ENCODE assay signal across 12 cellular contexts in genomic region chr9:76219555-76220151, GRCh38.
DNase-seq lines count a peak whose midpoint lies in the region; ATAC-seq and TF ChIP-seq lines count a peak whose summit lies in the region.
"Had no signal": no experiment of that assay in that cellular context is flagged by ENCODE, and none has a peak within 500 bp of the region (broad histone marks: within the 10 kb centered on the region; RNA-seq: fewer than 3 reads in every experiment).

No MANE protein-coding gene starts in this region.

- H3K27me3 ChIP-seq in BJ (ENCODE audit: control insufficient read depth, insufficient read depth, low read length) = no peaks in the 10 kb centered on the region

- POLR2A ChIA-PET in BJ (lab: Charles Lee) = interaction anchor here (0.8 kb wide), 1 partner anchor 215 kb away, joined by 7 read pairs; no protein-coding TSS in a partner anchor

- H3K9me3 Mint-ChIP-seq in stimulated activated naive B cell treated with anti-CD40 and anti-IgM and Interleukin-4, amounts not matched to agents 10 μg/mL and 1 μg/mL and 100 μg/mL, for 72 hours = no peaks in the 10 kb centered on the region
- H3K9me3 Mint-ChIP-seq: stimulated activated naive CD8-positive, alpha-beta T cell treated with anti-CD3 and anti-CD28 coated beads, Interleukin-15, amount 100 ng/mL, for 72 hours had no signal

- no peak for ATAC-seq in stimulated activated naive B cell treated with anti-CD40 and anti-IgM and Interleukin-4, amounts not matched to agents 10 μg/mL and 1 μg/mL and 100 μg/mL, for 72 hours (replicated peaks)
- ATAC-seq: stimulated activated naive CD8-positive, alpha-beta T cell treated with anti-CD3 and anti-CD28 coated beads, Interleukin-15, amount 100 ng/mL, for 72 hours had no signal

- CTCF ChIA-PET in BJ (lab: Yijun Ruan, JAX) = interaction anchor here (0.8 to 1.8 kb wide), 4 partner anchors 9 to 51 kb away, joined by 3 to 4 read pairs (median 4); no protein-coding TSS in a partner anchor

- in situ Hi-C loops in astrocyte of the spinal cord (cut with HindIII; ENCODE audit: low sequenced_read_pairs) = no loop called here

- no peaks in the 10 kb centered on the region for H3K4me1 Mint-ChIP-seq in stimulated activated naive B cell treated with anti-CD40 and anti-IgM and Interleukin-4, amounts not matched to agents 10 μg/mL and 1 μg/mL and 100 μg/mL, for 72 hours
- H3K4me1 Mint-ChIP-seq: stimulated activated naive CD8-positive, alpha-beta T cell treated with anti-CD3 and anti-CD28 coated beads, Interleukin-15, amount 100 ng/mL, for 72 hours had no signal

- TF ChIP-seq CTCF in BJ (IDR thresholded peaks at IDR 0.05; ENCODE audit: insufficient read depth, low read depth, low read length) (peak; percentile 22; the same call in 1 of the 2 replicates), HFF-Myc (IDR thresholded peaks at IDR 0.05; ENCODE audit: low read depth, low read length, missing control alignments) (peak; percentile 22), astrocyte of the spinal cord (IDR thresholded peaks at IDR 0.05; ENCODE audit: low read depth, low read length) (peak; percentile 48)

- no peak overlapping the region for H3K27ac Mint-ChIP-seq in stimulated activated naive B cell treated with anti-CD40 and anti-IgM and Interleukin-4, amounts not matched to agents 10 μg/mL and 1 μg/mL and 100 μg/mL, for 72 hours

- H3K36me3 Mint-ChIP-seq in stimulated activated naive B cell treated with anti-CD40 and anti-IgM and Interleukin-4, amounts not matched to agents 10 μg/mL and 1 μg/mL and 100 μg/mL, for 72 hours = no peaks in the 10 kb centered on the region

- peaks cover 0 to 4% of the 10 kb centered on the region in 2 donors for H3K27me3 Mint-ChIP-seq in stimulated activated naive B cell treated with anti-CD40 and anti-IgM and Interleukin-4, amounts not matched to agents 10 μg/mL and 1 μg/mL and 100 μg/mL, for 72 hours
- H3K27me3 Mint-ChIP-seq: stimulated activated naive CD8-positive, alpha-beta T cell treated with anti-CD3 and anti-CD28 coated beads, Interleukin-15, amount 100 ng/mL, for 72 hours had no signal

- H3K4me3 ChIP-seq in BJ (ENCODE audit: low read depth, low read length) (no peak overlapping the region), HFF-Myc (replicated peaks; ENCODE audit: low read depth, low read length) (no peak overlapping the region), astrocyte of the spinal cord (ENCODE audit: low read depth, low read length) (no peak overlapping the region)

- H3K36me3 ChIP-seq in BJ (ENCODE audit: control insufficient read depth, insufficient read depth, low read length) = no peaks in the 10 kb centered on the region

- H3K4me3 Mint-ChIP-seq in stimulated activated naive B cell treated with anti-CD40 and anti-IgM and Interleukin-4, amounts not matched to agents 10 μg/mL and 1 μg/mL and 100 μg/mL, for 72 hours = no peak overlapping the region
- H3K4me3 Mint-ChIP-seq: stimulated activated naive CD8-positive, alpha-beta T cell treated with anti-CD3 and anti-CD28 coated beads, Interleukin-15, amount 100 ng/mL, for 72 hours had no signal

- no peak for DNase-seq in BJ (ENCODE audit: low read depth)
- DNase-seq in HFF-Myc (ENCODE audit: extremely low read depth, low read depth) = no peak
- DNase-seq in astrocyte of the spinal cord (ENCODE audit: low read depth, low spot score) = peak; percentile 5
- peak; percentile 39 for DNase-seq in left kidney (ENCODE audit: low read depth, low spot score)
- DNase-seq in stimulated activated naive B cell treated with anti-CD40 and anti-IgM and Interleukin-4, amounts not matched to agents 10 μg/mL and 1 μg/mL and 100 μg/mL, for 72 hours = no peak
- no peak for DNase-seq in hypothalamus (lab: John Stamatoyannopoulos, UW)
- DNase-seq in NCI-H2107 treated with DMSO at 0.1 percent for 48 hours (lab: John Stamatoyannopoulos, UW; ENCODE audit: unreplicated experiment) = no peak
- DNase-seq in GOT3 (lab: John Stamatoyannopoulos, UW) = no peak
- DNase-seq: COR-L47; NCI-H2227 treated with DMSO at 0.1 percent for 48 hours; SHP77 treated with DMSO at 0.1 percent for 48 hours; stimulated activated naive CD8-positive, alpha-beta T cell treated with anti-CD3 and anti-CD28 coated beads, Interleukin-15, amount 100 ng/mL, for 72 hours had no signal

Comparison
In these comparisons a context has a peak if more than half of its experiments do, and no peak if none do; other contexts are left out.
1. DNase-seq: peak in astrocyte of the spinal cord (single experiment) and left kidney (single experiment); none in BJ (single experiment), HFF-Myc (single experiment), stimulated activated naive B cell treated with anti-CD40 and anti-IgM and Interleukin-4, amounts not matched to agents 10 μg/mL and 1 μg/mL and 100 μg/mL, for 72 hours (single experiment), hypothalamus (0 of 51), NCI-H2107 treated with DMSO at 0.1 percent for 48 hours (single experiment) and GOT3 (single experiment).
2. Peak in every context shown above with its lines, with median percentiles within 50 percentile points of each other: CTCF ChIP-seq.